In the genomic region with DNA sequence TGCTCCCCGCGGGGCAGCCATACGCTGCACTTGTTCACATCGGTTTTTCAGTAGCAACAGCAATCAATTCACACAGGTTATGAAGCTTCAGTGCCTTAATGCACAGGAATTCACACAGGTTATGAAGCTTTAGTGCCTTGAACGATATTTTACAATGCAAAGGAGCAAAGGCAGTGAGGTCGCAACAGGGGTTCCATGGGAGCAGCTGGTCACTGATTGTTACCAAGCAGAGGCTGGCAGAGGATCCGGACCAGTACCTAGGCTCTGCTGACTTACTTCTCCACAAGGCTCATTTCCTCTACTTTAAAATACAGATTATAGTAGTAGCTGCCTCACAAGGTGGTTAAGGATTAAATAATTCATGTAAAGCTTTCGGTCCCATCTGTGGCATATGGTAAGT, we compare ENCODE assay signal across 26 cellular contexts.
"Had no signal": no experiment of that assay in that cellular context is flagged by ENCODE, and none has a peak within 500 bp of the region (broad histone marks: within the 10 kb centered on the region; RNA-seq: fewer than 3 reads in every experiment).

No MANE protein-coding gene starts in this region.

- H3K4me1 Mint-ChIP-seq: activated CD8-positive, alpha-beta memory T cell treated with anti-CD3 and anti-CD28 coated beads, Interleukin-2, amount 10 ng/mL, durations not matched to agents 7 days and 5 days; activated naive CD4-positive, alpha-beta T cell treated with anti-CD3 and anti-CD28 coated beads, Interleukin-2, amount 10 ng/mL, durations not matched to agents 7 days and 5 days had no signal

- H3K27me3 ChIP-seq: brain microvascular endothelial cell, cardiac muscle cell had no signal

- H3K27ac ChIP-seq: brain microvascular endothelial cell, cardiac muscle cell, coronary artery, SK-N-MC had no signal

- ATAC-seq: activated CD4-positive, CD25-positive, alpha-beta regulatory T cell treated with anti-CD3 and anti-CD28 coated beads, Interleukin-2, amount 50 U/mL, for 24 hours; activated CD8-positive, alpha-beta memory T cell treated with anti-CD3 and anti-CD28 coated beads, Interleukin-2, amount 10 ng/mL, durations not matched to agents 7 days and 5 days; activated T-cell treated with anti-CD3 and anti-CD28 coated beads, Interleukin-2, amount 50 U/mL, for 4 hours; Panc1; Right ventricle myocardium inferior had no signal

- H3K27me3 Mint-ChIP-seq: activated CD8-positive, alpha-beta memory T cell treated with anti-CD3 and anti-CD28 coated beads, Interleukin-2, amount 10 ng/mL, durations not matched to agents 7 days and 5 days; activated naive CD4-positive, alpha-beta T cell treated with anti-CD3 and anti-CD28 coated beads, Interleukin-2, amount 10 ng/mL, durations not matched to agents 7 days and 5 days; activated naive CD8-positive, alpha-beta T cell treated with anti-CD3 and anti-CD28 coated beads for 36 hours had no signal

- H3K4me3 Mint-ChIP-seq: activated CD8-positive, alpha-beta memory T cell treated with anti-CD3 and anti-CD28 coated beads, Interleukin-2, amount 10 ng/mL, durations not matched to agents 7 days and 5 days; activated naive CD4-positive, alpha-beta T cell treated with anti-CD3 and anti-CD28 coated beads, Interleukin-2, amount 10 ng/mL, durations not matched to agents 7 days and 5 days; activated naive CD8-positive, alpha-beta T cell treated with anti-CD3 and anti-CD28 coated beads for 36 hours; activated T-cell treated with anti-CD3 and anti-CD28 coated beads, Interleukin-2, amount 50 U/mL, for 4 hours had no signal

- H3K36me3 ChIP-seq: brain microvascular endothelial cell, cardiac muscle cell had no signal

- H3K4me3 ChIP-seq: cardiac muscle cell, coronary artery, SK-N-MC had no signal

- H3K27ac Mint-ChIP-seq: activated CD8-positive, alpha-beta memory T cell treated with anti-CD3 and anti-CD28 coated beads, Interleukin-2, amount 10 ng/mL, durations not matched to agents 7 days and 5 days; activated naive CD8-positive, alpha-beta T cell treated with anti-CD3 and anti-CD28 coated beads for 36 hours had no signal

- DNase-seq: activated CD4-positive, alpha-beta T cell treated with anti-CD3 and anti-CD28 coated beads for 4 hours; activated CD4-positive, alpha-beta T cell treated with anti-CD3 and anti-CD28 coated beads, Interleukin-2, amount 50 U/mL, for 4 hours; activated CD8-positive, alpha-beta memory T cell treated with anti-CD3 and anti-CD28 coated beads, Interleukin-2, amount 10 ng/mL, durations not matched to agents 7 days and 5 days; activated gamma-delta T cell; activated naive CD4-positive, alpha-beta T cell treated with anti-CD3 and anti-CD28 coated beads, Interleukin-2, amount 10 ng/mL, durations not matched to agents 7 days and 5 days; activated naive CD8-positive, alpha-beta T cell treated with anti-CD3 and anti-CD28 coated beads for 36 hours; activated T-cell treated with anti-CD3 and anti-CD28 coated beads, Interleukin-2, amount 50 U/mL, for 4 hours; brain microvascular endothelial cell; KG1; NCI-H1048; NCI-H146; NCI-H187 treated with DMSO at 0.1 percent for 48 hours; NCI-H2081 treated with DMSO at 0.1 percent for 48 hours; NCI-H2171; NCI-H345; NCI-H510A; NCI-H748 treated with DMSO at 0.1 percent for 48 hours; OCI-M1; RPMI8226; T-helper 1 cell had no signal

- H3K9me3 Mint-ChIP-seq: activated naive CD8-positive, alpha-beta T cell treated with anti-CD3 and anti-CD28 coated beads for 36 hours; activated T-cell treated with anti-CD3 and anti-CD28 coated beads, Interleukin-2, amount 50 U/mL, for 4 hours had no signal
